In the genomic region with DNA sequence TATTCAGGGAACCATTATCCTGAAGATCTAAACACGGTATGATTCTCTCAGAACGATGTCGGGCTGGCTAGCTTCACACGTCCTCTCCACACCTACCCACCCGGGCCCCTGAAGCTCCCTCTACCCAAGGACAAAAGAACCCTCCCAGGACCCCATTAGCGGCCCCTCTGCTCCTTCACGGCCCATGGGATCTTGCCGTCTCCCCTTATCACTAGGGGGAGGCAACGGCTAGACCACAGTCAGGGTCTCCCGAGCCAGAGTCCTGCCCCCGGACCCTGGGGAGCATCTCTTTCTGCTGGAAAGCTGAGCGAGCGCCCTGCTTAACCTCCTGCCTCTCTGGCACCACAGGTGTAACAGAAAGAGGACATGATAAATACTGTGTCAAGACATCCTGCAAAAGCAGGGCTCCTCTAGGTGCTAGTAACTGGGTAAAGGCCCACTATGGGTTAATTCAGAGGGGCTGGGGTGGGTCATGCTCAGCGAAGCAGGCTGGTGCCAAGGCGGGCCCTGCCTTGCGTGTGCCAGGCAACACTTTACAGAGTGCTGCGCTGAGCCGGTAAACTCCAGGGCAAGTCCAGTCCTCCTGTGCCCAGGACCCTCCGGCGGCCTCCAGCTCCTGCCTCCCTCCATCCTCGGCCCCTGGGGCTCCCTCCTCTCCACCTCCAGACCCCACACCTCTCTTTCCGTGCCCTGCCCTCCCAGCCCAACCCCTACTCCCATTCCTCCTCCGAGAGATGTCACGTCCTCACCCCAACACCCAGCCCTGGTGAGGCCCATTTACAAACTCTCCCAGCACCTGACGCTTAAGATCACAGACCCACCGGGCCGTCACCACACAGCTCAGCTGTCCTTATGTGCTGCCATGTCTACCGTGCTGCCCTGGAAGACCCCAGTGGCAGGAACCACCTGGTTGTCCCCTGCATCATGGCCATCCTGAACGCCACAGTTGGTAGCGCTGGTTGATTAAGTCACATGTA, we compare ENCODE assay signal across 13 cellular contexts. TPM values are rescaled to one million over a fixed set of nuclear protein-coding genes. Genes with fewer than 3 reads are reported as not detected.
DNase-seq lines count a peak whose midpoint lies in the region; ATAC-seq and TF ChIP-seq lines count a peak whose summit lies in the region.
"Had no signal": no experiment of that assay in that cellular context is flagged by ENCODE, and none has a peak within 500 bp of the region (broad histone marks: within the 10 kb centered on the region; RNA-seq: fewer than 3 reads in every experiment).

No MANE protein-coding gene starts in this region.

- intact Hi-C loops in left ventricle myocardium superior (cut with micrococcal nuclease) = no loop called here
- intact Hi-C loops in left ventricle myocardium inferior (cut with micrococcal nuclease) = no loop called here

- peaks cover 44% of the 10 kb centered on the region for H3K4me1 Mint-ChIP-seq in central memory CD8-positive, alpha-beta T cell
- H3K4me1 Mint-ChIP-seq in mesothelial cell of epicardium = peaks cover 15% of the 10 kb centered on the region
- peaks cover 15% of the 10 kb centered on the region for H3K4me1 Mint-ChIP-seq in HFFc6 (ENCODE audit: low read depth)

- no peak overlapping the region for H3K27ac Mint-ChIP-seq in central memory CD8-positive, alpha-beta T cell (ENCODE audit: low read depth)
- H3K27ac Mint-ChIP-seq in mesothelial cell of epicardium = no peak overlapping the region
- H3K27ac Mint-ChIP-seq in HFFc6 = no peak overlapping the region

- no peaks in the 10 kb centered on the region for H3K9me3 Mint-ChIP-seq in central memory CD8-positive, alpha-beta T cell
- H3K9me3 Mint-ChIP-seq in mesothelial cell of epicardium (peaks cover 11% of the 10 kb centered on the region), HFFc6 (peaks cover 8% of the 10 kb centered on the region)

- ATAC-seq in left ventricle myocardium superior = no peak
- ATAC-seq in central memory CD8-positive, alpha-beta T cell (replicated peaks; ENCODE audit: extremely low read depth, poor library complexity, severe bottlenecking) = no peak

- H3K27ac ChIP-seq in left ventricle myocardium inferior (replicated peaks) = no peak overlapping the region

- H3K9me3 ChIP-seq in left ventricle myocardium inferior (replicated peaks) = peaks cover 9% of the 10 kb centered on the region
- H3K9me3 ChIP-seq: SK-N-SH had no signal

- H3K27me3 ChIP-seq in left ventricle myocardium inferior (ENCODE audit: low read depth) = no peaks in the 10 kb centered on the region

- H3K36me3 ChIP-seq in left ventricle myocardium inferior = peaks cover 7% of the 10 kb centered on the region

- H3K4me3 ChIP-seq in left ventricle myocardium inferior = no peak overlapping the region

- H3K4me3 Mint-ChIP-seq in central memory CD8-positive, alpha-beta T cell = peak overlapping the region; percentile 77
- H3K4me3 Mint-ChIP-seq in mesothelial cell of epicardium (peak overlapping the region; percentile 22), HFFc6 (no peak overlapping the region)

- peaks cover 26% of the 10 kb centered on the region for H3K36me3 Mint-ChIP-seq in central memory CD8-positive, alpha-beta T cell (ENCODE audit: insufficient read depth)
- peaks cover 11% of the 10 kb centered on the region for H3K36me3 Mint-ChIP-seq in mesothelial cell of epicardium
- H3K36me3 Mint-ChIP-seq in HFFc6 (ENCODE audit: low read depth) = peaks cover 11% of the 10 kb centered on the region

- TF ChIP-seq CTCF in left ventricle myocardium inferior (IDR thresholded peaks at IDR 0.05; ENCODE audit: borderline replicate concordance) (no peak), mesothelial cell of epicardium (IDR thresholded peaks at IDR 0.05; ENCODE audit: unreplicated experiment) (no peak), HFFc6 (IDR thresholded peaks at IDR 0.05) (no peak)

- DNase-seq in left ventricle myocardium superior = peak; percentile 25
- no peak for DNase-seq in left ventricle myocardium inferior
- DNase-seq in central memory CD8-positive, alpha-beta T cell (ENCODE audit: low spot score in 2 of 2) = peak in 1 of 2 donors; percentile 8
- DNase-seq in mesothelial cell of epicardium (ENCODE audit: low spot score in 2 of 2, unreplicated experiment in 2 of 2) = peak in 1 of 2 experiments; percentile 31
- peak; percentile 50 for DNase-seq in ureter (ENCODE audit: low spot score)
- no peak for DNase-seq in amygdala (lab: John Stamatoyannopoulos, UW)
- no peak for DNase-seq in NCI-H82 treated with DMSO at 0.1 percent for 48 hours (lab: John Stamatoyannopoulos, UW; ENCODE audit: unreplicated experiment)
- DNase-seq in HFFc6 = no peak
- DNase-seq: activated gamma-delta T cell treated with Interleukin-2 at 50 U/mL for 16 hours, EL, NCI-H1105 treated with DMSO at 0.1 percent for 48 hours, NCI-H748 treated with DMSO at 0.1 percent for 48 hours had no signal

- peaks cover 82% of the 10 kb centered on the region for H3K4me1 ChIP-seq in left ventricle myocardium inferior

- no peaks in the 10 kb centered on the region for H3K27me3 Mint-ChIP-seq in central memory CD8-positive, alpha-beta T cell
- H3K27me3 Mint-ChIP-seq in mesothelial cell of epicardium (ENCODE audit: low read depth) (no peaks in the 10 kb centered on the region), HFFc6 (ENCODE audit: insufficient read depth) (peaks cover 4% of the 10 kb centered on the region; the same call in 1 of the 2 replicates)

RNA-seq across cellular contexts. Expression of a gene that starts 3.0 kb away (rescaled TPM):
- total RNA-seq in left ventricle myocardium superior (50.2 TPM), left ventricle myocardium inferior (51.9 TPM), mesothelial cell of epicardium (40.4 to 43.9 TPM (median 43.2 TPM) in 3 replicates), ureter (122 TPM)
- 10 to 100 TPM; 41.4 to 53.6 (median 49.0) TPM for total RNA-seq in HFFc6 (2021; fragmentation: NEBNext Ultra II Directional; extraction: Animal tissue kit (Norgen Biotek cat#: 25700))

Comparison
In these comparisons a context has a peak if more than half of its experiments do, and no peak if none do; other contexts are left out.
1. DNase-seq: peak in left ventricle myocardium superior (single experiment) and ureter (single experiment); none in left ventricle myocardium inferior (single experiment), amygdala (0 of 56), NCI-H82 treated with DMSO at 0.1 percent for 48 hours (single experiment) and HFFc6 (single experiment).